In the genomic region with DNA sequence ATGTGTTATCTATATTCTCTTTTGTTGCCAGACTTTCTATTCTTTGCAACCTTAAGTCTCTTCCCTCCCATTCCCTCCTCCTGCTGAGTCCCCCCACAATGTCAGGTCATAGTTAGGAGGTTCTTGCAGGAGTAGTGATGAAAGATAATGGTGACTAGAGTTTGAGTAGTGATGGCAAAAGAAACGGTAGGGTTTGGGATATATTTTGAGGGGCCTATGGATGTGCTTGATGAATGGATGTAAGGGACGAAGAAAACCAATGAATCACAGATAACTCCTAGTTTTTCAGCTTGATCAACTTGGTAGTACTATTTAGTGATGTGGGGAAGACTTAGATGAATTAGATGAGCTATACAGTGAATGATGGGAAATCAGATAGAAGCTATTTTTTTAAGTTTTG, we compare ENCODE assay signal across 13 cellular contexts.
"Had no signal": no experiment of that assay in that cellular context is flagged by ENCODE, and none has a peak within 500 bp of the region (broad histone marks: within the 10 kb centered on the region; RNA-seq: fewer than 3 reads in every experiment).

No MANE protein-coding gene starts in this region.

- H3K9me3 Mint-ChIP-seq: brain, neural crest cell had no signal

- H3K4me3 Mint-ChIP-seq: brain, neural crest cell had no signal

- H3K27me3 ChIP-seq: pancreas, thyroid gland, vagina had no signal

- ATAC-seq: pancreas had no signal

- H3K9me3 ChIP-seq: left ventricle myocardium inferior, pancreas, thyroid gland, vagina had no signal

- H3K27me3 Mint-ChIP-seq: brain had no signal

- H3K27ac ChIP-seq: left ventricle myocardium inferior, thyroid gland, vagina had no signal

- DNase-seq: activated CD4-positive, alpha-beta T cell treated with anti-CD3 and anti-CD28 coated beads for 48 hours; activated CD8-positive, alpha-beta memory T cell treated with anti-CD3 and anti-CD28 coated beads for 24 hours; activated gamma-delta T cell; kidney; left ventricle myocardium inferior; mesenchymal stem cell; pancreas; stimulated activated CD4-positive, alpha-beta T cell treated with anti-CD3 and anti-CD28 coated beads, Interleukin-2, amount 100 ng/mL, for 48 hours; stimulated activated CD8-positive, alpha-beta memory T cell treated with anti-CD3 and anti-CD28 coated beads, Interleukin-4, amount 100 ng/mL, for 48 hours; thyroid gland had no signal

- H3K36me3 ChIP-seq: left ventricle myocardium inferior, pancreas, thyroid gland, vagina had no signal

- H3K4me3 ChIP-seq: left ventricle myocardium inferior, pancreas, thyroid gland, vagina had no signal
